ENCODE assay signal across 26 cellular contexts in genomic region chr18:32358529-32358928, GRCh38.
"Had no signal": no experiment of that assay in that cellular context is flagged by ENCODE, and none has a peak within 500 bp of the region (broad histone marks: within the 10 kb centered on the region; RNA-seq: fewer than 3 reads in every experiment).

No MANE protein-coding gene starts in this region.

- DNase-seq: activated CD4-positive, alpha-beta T cell treated with anti-CD3 and anti-CD28 coated beads, Interleukin-2, amount 50 U/mL, for 1 hour; activated CD8-positive, alpha-beta T cell treated with anti-CD3 and anti-CD28 coated beads for 36 hours; activated gamma-delta T cell treated with Interleukin-2 at 50 U/mL for 16 hours; activated naive CD4-positive, alpha-beta T cell treated with anti-CD3 and anti-CD28 coated beads, Interleukin-2, amount 50 U/mL, for 16 hours; activated T-cell treated with anti-CD3 and anti-CD28 coated beads, Interleukin-2, amount 50 U/mL, for 4 hours; amygdala; cerebellar nuclear complex; dorsolateral prefrontal cortex; effector memory CD4-positive, alpha-beta T cell; glutamatergic neuron; islet precursor cell; midbrain; naive thymus-derived CD4-positive, alpha-beta T cell; stimulated activated CD4-positive, alpha-beta T cell treated with anti-CD3 and anti-CD28 coated beads, Interleukin-12 subunit alpha, Interleukin-12 subunit beta, amount 100 ng/mL, for 4 hours; stimulated activated CD4-positive, alpha-beta T cell treated with anti-CD3 and anti-CD28 coated beads, Interleukin-4, amount 100 ng/mL, for 24 hours; T-helper 17 cell; T1000; upper lobe of left lung had no signal

- H3K4me1 Mint-ChIP-seq: activated T-helper 17 cell treated with anti-CD3 and anti-CD28 coated beads, Interleukin-2, amount 50 U/mL, for 72 hours; naive thymus-derived CD4-positive, alpha-beta T cell; stimulated activated effector memory CD8-positive, alpha-beta T cell treated with anti-CD3 and anti-CD28 coated beads, Interleukin-12 subunit alpha, Interleukin-12 subunit beta, amount 100 ng/mL, for 72 hours had no signal

- H3K9me3 ChIP-seq: upper lobe of left lung, vagina had no signal

- H3K36me3 Mint-ChIP-seq: naive thymus-derived CD4-positive, alpha-beta T cell; stimulated activated effector memory CD8-positive, alpha-beta T cell treated with anti-CD3 and anti-CD28 coated beads, Interleukin-12 subunit alpha, Interleukin-12 subunit beta, amount 100 ng/mL, for 72 hours had no signal

- H3K4me3 ChIP-seq: coronary artery, dorsolateral prefrontal cortex, hepatocyte, skin epidermis, upper lobe of left lung, vagina had no signal

- H3K27me3 ChIP-seq: dorsolateral prefrontal cortex, hepatocyte, upper lobe of left lung, vagina had no signal

- H3K9me3 Mint-ChIP-seq: activated CD8-positive, alpha-beta T cell treated with anti-CD3 and anti-CD28 coated beads for 36 hours; activated T-cell treated with anti-CD3 and anti-CD28 coated beads, Interleukin-2, amount 50 U/mL, for 4 hours; activated T-helper 17 cell treated with anti-CD3 and anti-CD28 coated beads, Interleukin-2, amount 50 U/mL, for 72 hours; naive thymus-derived CD4-positive, alpha-beta T cell; stimulated activated effector memory CD8-positive, alpha-beta T cell treated with anti-CD3 and anti-CD28 coated beads, Interleukin-12 subunit alpha, Interleukin-12 subunit beta, amount 100 ng/mL, for 72 hours; stimulated activated naive CD8-positive, alpha-beta T cell treated with anti-CD3 and anti-CD28 coated beads, Interleukin-15, Interleukin-2, amounts not matched to agents 100 ng/mL and 50 ng/mL, for 24 hours had no signal

- H3K4me3 Mint-ChIP-seq: activated CD8-positive, alpha-beta T cell treated with anti-CD3 and anti-CD28 coated beads for 36 hours; activated T-cell treated with anti-CD3 and anti-CD28 coated beads, Interleukin-2, amount 50 U/mL, for 4 hours; activated T-helper 17 cell treated with anti-CD3 and anti-CD28 coated beads, Interleukin-2, amount 50 U/mL, for 72 hours; naive thymus-derived CD4-positive, alpha-beta T cell; stimulated activated effector memory CD8-positive, alpha-beta T cell treated with anti-CD3 and anti-CD28 coated beads, Interleukin-12 subunit alpha, Interleukin-12 subunit beta, amount 100 ng/mL, for 72 hours; stimulated activated naive CD8-positive, alpha-beta T cell treated with anti-CD3 and anti-CD28 coated beads, Interleukin-15, Interleukin-2, amounts not matched to agents 100 ng/mL and 50 ng/mL, for 24 hours; T-helper 17 cell had no signal

- H3K27ac Mint-ChIP-seq: activated CD8-positive, alpha-beta T cell treated with anti-CD3 and anti-CD28 coated beads for 36 hours; activated T-helper 17 cell treated with anti-CD3 and anti-CD28 coated beads, Interleukin-2, amount 50 U/mL, for 72 hours; naive thymus-derived CD4-positive, alpha-beta T cell; stimulated activated effector memory CD8-positive, alpha-beta T cell treated with anti-CD3 and anti-CD28 coated beads, Interleukin-12 subunit alpha, Interleukin-12 subunit beta, amount 100 ng/mL, for 72 hours; stimulated activated naive CD8-positive, alpha-beta T cell treated with anti-CD3 and anti-CD28 coated beads, Interleukin-15, Interleukin-2, amounts not matched to agents 100 ng/mL and 50 ng/mL, for 24 hours; T-helper 17 cell had no signal

- ATAC-seq: activated CD8-positive, alpha-beta T cell treated with anti-CD3 and anti-CD28 coated beads for 36 hours; activated T-cell treated with anti-CD3 and anti-CD28 coated beads, Interleukin-2, amount 50 U/mL, for 4 hours; activated T-helper 17 cell treated with anti-CD3 and anti-CD28 coated beads, Interleukin-2, amount 50 U/mL, for 72 hours; naive thymus-derived CD4-positive, alpha-beta T cell; sciatic nerve; stimulated activated effector memory CD8-positive, alpha-beta T cell treated with anti-CD3 and anti-CD28 coated beads, Interleukin-12 subunit alpha, Interleukin-12 subunit beta, amount 100 ng/mL, for 72 hours; T-helper 17 cell had no signal

- H3K4me1 ChIP-seq: vagina had no signal

- H3K4me2 ChIP-seq: hepatocyte had no signal

- H3K36me3 ChIP-seq: upper lobe of left lung, vagina had no signal

- H3K27ac ChIP-seq: coronary artery, dorsolateral prefrontal cortex, hepatocyte, skin epidermis, upper lobe of left lung, vagina had no signal
